In genomic region chr12:39372929-39373328, GRCh38 we compare ENCODE assay signal across 9 cellular contexts.
DNase-seq lines count a peak whose midpoint lies in the region; TF ChIP-seq lines count a peak whose summit lies in the region.
"Had no signal": no experiment of that assay in that cellular context is flagged by ENCODE, and none has a peak within 500 bp of the region (broad histone marks: within the 10 kb centered on the region; RNA-seq: fewer than 3 reads in every experiment).

No MANE protein-coding gene starts in this region.

- intact Hi-C loops in posterior vena cava (cut with DNase I), result no loop called here

- peak; percentile 23 for DNase-seq in NCI-H510A treated with DMSO at 0.1 percent for 48 hours (lab: John Stamatoyannopoulos, UW)
- DNase-seq in NCI-H510A (lab: John Stamatoyannopoulos, UW), result no peak
- no peak for DNase-seq in HFFc6
- peak; percentile 86 for DNase-seq in MV-4-11 (lab: John Stamatoyannopoulos, UW)
- peak; percentile 47 for DNase-seq in iris pigment epithelial cell (ENCODE audit: low read depth)
- DNase-seq in DMS114 treated with DMSO at 0.1 percent for 48 hours (lab: John Stamatoyannopoulos, UW; ENCODE audit: unreplicated experiment), result no peak
- DNase-seq in amygdala (lab: John Stamatoyannopoulos, UW), result no peak
- no peak for DNase-seq in posterior vena cava (ENCODE audit: low spot score)
- DNase-seq: 8988T had no signal

- H3K27ac Mint-ChIP-seq in HFFc6, result no peak overlapping the region; the same call in 1 of the 2 replicates

- H3K4me3 Mint-ChIP-seq in HFFc6, result peak overlapping the region; percentile 3

- no peaks in the 10 kb centered on the region for H3K36me3 Mint-ChIP-seq in HFFc6 (ENCODE audit: low read depth)

- H3K4me1 Mint-ChIP-seq in HFFc6 (ENCODE audit: low read depth), result peaks cover 4% of the 10 kb centered on the region; the same call in 1 of the 2 replicates

- H3K9me3 Mint-ChIP-seq in HFFc6, result no peaks in the 10 kb centered on the region; the same call in 1 of the 2 replicates

- TF ChIP-seq CTCF in HFFc6 (IDR thresholded peaks at IDR 0.05), result no peak

- H3K27me3 Mint-ChIP-seq in HFFc6 (ENCODE audit: insufficient read depth), result no peaks in the 10 kb centered on the region

Comparison
In these comparisons a context has a peak if more than half of its experiments do, and no peak if none do; other contexts are left out.
1. DNase-seq: peak in NCI-H510A treated with DMSO at 0.1 percent for 48 hours (single experiment), MV-4-11 (single experiment) and iris pigment epithelial cell (single experiment); none in NCI-H510A (single experiment), HFFc6 (single experiment), DMS114 treated with DMSO at 0.1 percent for 48 hours (single experiment), amygdala (0 of 56) and posterior vena cava (single experiment).